ENCODE assay signal across 11 cellular contexts in genomic region chr3:5806192-5806591, GRCh38.
A peak's percentile ranks its signal among the peaks of the same experiment; 100 is the strongest.
DNase-seq lines count a peak whose midpoint lies in the region; ATAC-seq and TF ChIP-seq lines count a peak whose summit lies in the region.
"Had no signal": no experiment of that assay in that cellular context is flagged by ENCODE, and none has a peak within 500 bp of the region (broad histone marks: within the 10 kb centered on the region; RNA-seq: fewer than 3 reads in every experiment).

No MANE protein-coding gene starts in this region.

- no peak overlapping the region for H3K18ac ChIP-seq in mesendoderm (ENCODE audit: low read length)

- H3K27ac ChIP-seq in VCaP = no peak overlapping the region
- no peak overlapping the region for H3K27ac ChIP-seq in mesendoderm (ENCODE audit: low read depth, low read length)
- H3K27ac ChIP-seq: heart left ventricle had no signal

- no peak overlapping the region for H4K5ac ChIP-seq in mesendoderm (ENCODE audit: low read length)

- H3K4ac ChIP-seq in mesendoderm (ENCODE audit: low read depth, low read length) = no peak overlapping the region

- no peak overlapping the region for H3K23ac ChIP-seq in mesendoderm (ENCODE audit: low read length)

- no peak for DNase-seq in GM12864 (ENCODE audit: low read depth)
- peak; percentile 66 for DNase-seq in mesendoderm
- DNase-seq in cerebellar cortex (ENCODE audit: low spot score) = no peak
- no peak for DNase-seq in dermis blood vessel endothelial cell
- DNase-seq in NCI-H1694 (lab: John Stamatoyannopoulos, UW) = no peak
- DNase-seq: amygdala, heart left ventricle, retina had no signal

- no peak overlapping the region for H2BK15ac ChIP-seq in mesendoderm (replicated peaks; ENCODE audit: low read depth)

- H3K79me2 ChIP-seq in mesendoderm (ENCODE audit: control insufficient read depth, insufficient read depth, low read length) = no peaks in the 10 kb centered on the region

- H3K56ac ChIP-seq in mesendoderm (ENCODE audit: low read length) = no peak overlapping the region

- no peak overlapping the region for H2AK5ac ChIP-seq in mesendoderm (ENCODE audit: low read length)

- no CpG with 5 or more reads among the region's 1 CpG for WGBS in mesendoderm (ENCODE audit: extremely low coverage, insufficient coverage, low lambda C conversion rate)

- H3K9ac ChIP-seq in mesendoderm (ENCODE audit: low read length) = no peak overlapping the region

- no peaks in the 10 kb centered on the region for H3K4me1 ChIP-seq in mesendoderm (ENCODE audit: control insufficient read depth, low read depth, low read length)
- H3K4me1 ChIP-seq: heart left ventricle had no signal

- H3K79me1 ChIP-seq in mesendoderm (ENCODE audit: low read length) = no peaks in the 10 kb centered on the region

- H3K27me3 ChIP-seq in mesendoderm (ENCODE audit: insufficient read depth, low read length, poor library complexity) = no peaks in the 10 kb centered on the region
- H3K27me3 ChIP-seq: heart left ventricle had no signal

- H3K4me3 ChIP-seq in GM12864 (ENCODE audit: low read depth, low read length) (no peak overlapping the region), mesendoderm (ENCODE audit: low read length) (no peak overlapping the region)
- H3K4me3 ChIP-seq: heart left ventricle had no signal

- H4K8ac ChIP-seq in mesendoderm (ENCODE audit: low read depth, low read length) = no peak overlapping the region

- peak; percentile 45 for ATAC-seq in HG03442 (IDR thresholded peaks at IDR 0.05; ENCODE audit: unreplicated experiment)
- no peak for ATAC-seq in GM18873 (IDR thresholded peaks at IDR 0.05; ENCODE audit: low FRiP score, unreplicated experiment)
- ATAC-seq: heart left ventricle had no signal

- no peak overlapping the region for H3K4me2 ChIP-seq in mesendoderm (ENCODE audit: low read length)

- H3K36me3 ChIP-seq in mesendoderm (ENCODE audit: control insufficient read depth, insufficient read depth, low read length) = no peaks in the 10 kb centered on the region
- H3K36me3 ChIP-seq: heart left ventricle had no signal

- H2BK120ac ChIP-seq in mesendoderm (ENCODE audit: low read depth, low read length) = no peak overlapping the region

- TF ChIP-seq CTCF in GM12864 (IDR thresholded peaks at IDR 0.05; ENCODE audit: low read depth, low read length, missing control alignments) (peak; percentile 32), VCaP (conservative IDR thresholded peaks at IDR 0.05) (peak; percentile 75)

- no peak overlapping the region for H2BK5ac ChIP-seq in mesendoderm (ENCODE audit: low read length)
